8 cellular contexts compared by ENCODE assay signal in genomic region chrX:14873676-14874049, GRCh38. TPM values are rescaled to one million over a fixed set of nuclear protein-coding genes. Genes with fewer than 3 reads are reported as not detected.
DNase-seq lines count a peak whose midpoint lies in the region; ATAC-seq and TF ChIP-seq lines count a peak whose summit lies in the region.

No MANE protein-coding gene starts in this region.

- DNase-seq in MM.1S (no peak), neural crest cell (ENCODE audit: low read depth, low spot score) (no peak), RPMI8226 (no peak)
- no peak for DNase-seq in effector memory CD4-positive, alpha-beta T cell

- peaks cover 36% of the 10 kb centered on the region for H3K79me2 ChIP-seq in MM.1S (ENCODE audit: low read length)

- no peaks in the 10 kb centered on the region for H3K36me3 ChIP-seq in MM.1S (replicated peaks; ENCODE audit: insufficient read depth, low read length)
- H3K36me3 ChIP-seq in effector memory CD4-positive, alpha-beta T cell (ENCODE audit: control insufficient read depth, insufficient read depth, low read length) = no peaks in the 10 kb centered on the region

- H3K9ac ChIP-seq in MM.1S (ENCODE audit: low read length) = peak overlapping the region; percentile 72

- peak overlapping the region; percentile 73 for H3K4me2 ChIP-seq in MM.1S (ENCODE audit: low read depth, low read length)

- TF ChIP-seq CTCF in C4-2B (conservative IDR thresholded peaks at IDR 0.05) (no peak), MM.1S (IDR thresholded peaks at IDR 0.05; ENCODE audit: low read length) (no peak), neural crest cell (conservative IDR thresholded peaks at IDR 0.05) (no peak)

- peak overlapping the region; percentile 79 for H3K4me3 ChIP-seq in MM.1S (ENCODE audit: low read length)
- peak overlapping the region; percentile 60 for H3K4me3 ChIP-seq in effector memory CD4-positive, alpha-beta T cell (ENCODE audit: insufficient read depth, low read depth, low read length, poor library complexity, severe bottlenecking)

- H3F3A ChIP-seq in MM.1S (ENCODE audit: insufficient read depth, low read length) = no peaks in the 10 kb centered on the region

- H3K4me3 Mint-ChIP-seq in neural crest cell = peak overlapping the region; percentile 92

- peaks cover 5% of the 10 kb centered on the region for H3K9me3 Mint-ChIP-seq in neural crest cell

- no peak overlapping the region for H3K27ac Mint-ChIP-seq in neural crest cell (ENCODE audit: unreplicated experiment)

- no peak for ATAC-seq in GM21786 (IDR thresholded peaks at IDR 0.05; ENCODE audit: unreplicated experiment)
- ATAC-seq in HG02571 (IDR thresholded peaks at IDR 0.05; ENCODE audit: unreplicated experiment) = no peak
- ATAC-seq in HG02840 (IDR thresholded peaks at IDR 0.05; ENCODE audit: low FRiP score, unreplicated experiment) = no peak

- H3K36me3 Mint-ChIP-seq in neural crest cell (ENCODE audit: low read depth) = peaks cover 13% of the 10 kb centered on the region

- H3K27me3 ChIP-seq in MM.1S (replicated peaks; ENCODE audit: insufficient read depth, low read length) = no peaks in the 10 kb centered on the region
- no peaks in the 10 kb centered on the region for H3K27me3 ChIP-seq in effector memory CD4-positive, alpha-beta T cell (replicated peaks; ENCODE audit: control insufficient read depth, insufficient read depth, low read length, poor library complexity, severe bottlenecking)

- no peaks in the 10 kb centered on the region for H3K9me3 ChIP-seq in MM.1S (replicated peaks; ENCODE audit: insufficient read depth, low read length)
- H3K9me3 ChIP-seq in effector memory CD4-positive, alpha-beta T cell (ENCODE audit: control insufficient read depth, low read length) = no peaks in the 10 kb centered on the region

- H2AFZ ChIP-seq in MM.1S (ENCODE audit: low read length) = peak overlapping the region; percentile 85

- H3K27me3 Mint-ChIP-seq in neural crest cell (ENCODE audit: low read depth) = no peaks in the 10 kb centered on the region

- no peaks in the 10 kb centered on the region for H4K20me1 ChIP-seq in MM.1S (ENCODE audit: insufficient read depth, low read length)

- peak overlapping the region; percentile 86 for H3K27ac ChIP-seq in C4-2B
- H3K27ac ChIP-seq in MM.1S (ENCODE audit: low read length) = peak overlapping the region; percentile 54; the same call in 1 of the 2 replicates
- peak overlapping the region; percentile 75 for H3K27ac ChIP-seq in effector memory CD4-positive, alpha-beta T cell (ENCODE audit: insufficient read depth, low read length, poor library complexity, severe bottlenecking)

- peaks cover 28% of the 10 kb centered on the region for H3K4me1 Mint-ChIP-seq in neural crest cell

- H3K9me2 ChIP-seq in MM.1S (replicated peaks; ENCODE audit: insufficient read depth, low read length) = no peaks in the 10 kb centered on the region

- H3K4me1 ChIP-seq in MM.1S (ENCODE audit: low read length) = no peaks in the 10 kb centered on the region
- no peaks in the 10 kb centered on the region for H3K4me1 ChIP-seq in effector memory CD4-positive, alpha-beta T cell (ENCODE audit: control insufficient read depth, insufficient read depth, low read length, poor library complexity, severe bottlenecking)

RNA-seq across cellular contexts. Expression of gene MOSPD2, which starts 0.4 kb away (rescaled TPM):
- total RNA-seq in neural crest cell = 10.2 and 11.5 TPM in 2 replicates

RNA-seq across cellular contexts. Expression of gene FANCB, which starts 0.8 kb away (rescaled TPM):
- 16.1 and 19.5 TPM in 2 replicates for total RNA-seq in neural crest cell
